8 cellular contexts compared by ENCODE assay signal in the genomic region with DNA sequence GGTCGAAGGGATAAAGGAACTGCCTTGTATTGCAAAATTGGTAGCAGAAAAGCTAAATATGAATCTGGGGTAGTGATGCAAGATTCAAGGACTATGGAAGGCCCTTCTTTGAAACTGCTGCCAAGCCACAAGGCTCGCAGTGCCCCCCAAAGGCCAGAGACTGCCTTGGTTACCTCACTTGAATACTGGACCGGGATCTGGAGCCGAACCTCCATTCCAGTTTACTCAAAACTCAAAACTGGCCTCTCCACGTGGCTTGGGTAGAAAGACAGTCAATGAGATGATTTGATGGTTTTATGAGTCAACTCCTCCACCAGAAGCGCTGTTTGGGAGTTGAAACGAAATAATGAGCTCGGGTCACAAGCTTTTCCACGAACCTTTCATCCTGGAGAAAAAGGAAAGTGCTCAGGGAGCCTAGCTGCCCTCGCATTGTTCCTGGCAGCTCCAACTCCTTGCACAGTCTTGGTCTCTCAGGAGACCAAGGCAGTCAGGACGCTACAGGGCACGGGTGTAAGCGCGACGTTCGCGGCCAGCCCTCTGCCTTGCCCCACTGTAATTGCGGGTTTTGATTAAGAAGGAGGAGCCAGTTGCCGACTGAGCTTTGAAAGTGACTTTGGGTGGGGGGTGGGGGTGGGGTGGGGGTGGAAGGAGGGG. TPM values are rescaled to one million over a fixed set of nuclear protein-coding genes. Genes with fewer than 3 reads are reported as not detected.
DNase-seq lines count a peak whose midpoint lies in the region; ATAC-seq and TF ChIP-seq lines count a peak whose summit lies in the region.

No MANE protein-coding gene starts in this region.

- ATAC-seq in IMR-90 (ENCODE audit: low read depth): peak; percentile 41
- peak; percentile 12 to 20 (median 14) for ATAC-seq in T-cell (replicated peaks in 1 of 4)
- peak; percentile 46 for ATAC-seq in stimulated activated memory B cell treated with anti-CD40 and anti-IgM and Interleukin-4, amounts not matched to agents 10 μg/mL and 1 μg/mL and 100 μg/mL, for 72 hours
- ATAC-seq in HG02623 (IDR thresholded peaks at IDR 0.05; ENCODE audit: unreplicated experiment): no peak

- H2AFZ ChIP-seq in IMR-90 (replicated peaks; ENCODE audit: low read length, poor library complexity): peak overlapping the region; percentile 85

- H4K20me1 ChIP-seq in BLaER1 (peaks cover 40% of the 10 kb centered on the region), IMR-90 (ENCODE audit: insufficient read depth, low read length) (no peaks in the 10 kb centered on the region)

- H3K9me1 ChIP-seq in IMR-90 (ENCODE audit: insufficient read depth, low read length): no peaks in the 10 kb centered on the region

- H2BK20ac ChIP-seq in IMR-90 (ENCODE audit: low read depth, low read length): no peak overlapping the region

- H4K8ac ChIP-seq in IMR-90 (ENCODE audit: low read depth in 2 of 2, low read length in 2 of 2): no peak overlapping the region

- BruUV-seq in IMR-90 (replicated peaks; lab: Mats Ljungman, UMichigan): no TSS peak

- in situ Hi-C loops in IMR-90 (cut with MboI; ENCODE audit: low sequenced_read_pairs): no loop called here

- H2AK5ac ChIP-seq in IMR-90 (ENCODE audit: low read depth, low read length): no peak overlapping the region

- H3K27ac Mint-ChIP-seq in T-cell: peak overlapping the region; percentile 94 to 99
- peak overlapping the region; percentile 97 for H3K27ac Mint-ChIP-seq in stimulated activated memory B cell treated with anti-CD40 and anti-IgM and Interleukin-4, amounts not matched to agents 10 μg/mL and 1 μg/mL and 100 μg/mL, for 72 hours

- H3K56ac ChIP-seq in IMR-90 (ENCODE audit: extremely low read depth, insufficient read depth, low read length): no peak overlapping the region

- H3K4me2 ChIP-seq in BLaER1 (peak overlapping the region; percentile 95), IMR-90 (ENCODE audit: low read depth, low read length) (peak overlapping the region; percentile 94)

- intact Hi-C loops in IMR-90 (cut with micrococcal nuclease): no loop called here

- H2AK9ac ChIP-seq in IMR-90 (replicated peaks; ENCODE audit: low read depth, low read length, poor library complexity): no peak overlapping the region

- H3K18ac ChIP-seq in IMR-90 (ENCODE audit: low read depth, low read length): no peak overlapping the region

- peaks cover 24% of the 10 kb centered on the region for H3K36me3 Mint-ChIP-seq in T-cell
- peaks cover 26% of the 10 kb centered on the region for H3K36me3 Mint-ChIP-seq in stimulated activated memory B cell treated with anti-CD40 and anti-IgM and Interleukin-4, amounts not matched to agents 10 μg/mL and 1 μg/mL and 100 μg/mL, for 72 hours

- POLR2A ChIA-PET in IMR-90 (lab: Charles Lee; ENCODE audit: unreplicated experiment) (no interaction called here), T-cell (lab: Charles Lee) (interaction anchor here (0.6 to 5.1 kb wide), 10 partner anchors 10 to 349 kb away, joined by 3 to 56 read pairs (median 4); no protein-coding TSS in a partner anchor)

- H3K27ac ChIP-seq in BLaER1: peak overlapping the region; percentile 94
- H3K27ac ChIP-seq in IMR-90 (ENCODE audit: insufficient read depth, low read length): no peak overlapping the region

- CTCF ChIA-PET in IMR-90 (lab: Yijun Ruan, JAX): no interaction called here
- CTCF ChIA-PET in T-cell (lab: Charles Lee): interaction anchor here (0.7 to 4.9 kb wide), 19 partner anchors 10 to 277 kb away, joined by 3 to 50 read pairs (median 4); no protein-coding TSS in a partner anchor

- no peak for TF ChIP-seq RAD21 in IMR-90 (IDR thresholded peaks at IDR 0.05; ENCODE audit: low read length)

- no peak overlapping the region for H3K14ac ChIP-seq in IMR-90 (replicated peaks; ENCODE audit: low read depth, low read length)

- H2BK120ac ChIP-seq in IMR-90 (ENCODE audit: low read depth, low read length): no peak overlapping the region

- H3K4ac ChIP-seq in IMR-90 (ENCODE audit: low read depth, low read length): no peak overlapping the region

- H3K9ac ChIP-seq in BLaER1 (peak overlapping the region; percentile 89), IMR-90 (ENCODE audit: low read depth, low read length) (no peak overlapping the region)

- TF ChIP-seq POLR2A in GM19193 (IDR thresholded peaks at IDR 0.05; ENCODE audit: extremely low read depth, insufficient read depth, insufficient read length) (peak; percentile 78), IMR-90 (IDR thresholded peaks at IDR 0.05; ENCODE audit: low read depth, low read length) (no peak)

- peaks cover 61 to 73% (median 62%) of the 10 kb centered on the region in 3 donors for H3K4me1 Mint-ChIP-seq in T-cell
- peaks cover 42% of the 10 kb centered on the region for H3K4me1 Mint-ChIP-seq in stimulated activated memory B cell treated with anti-CD40 and anti-IgM and Interleukin-4, amounts not matched to agents 10 μg/mL and 1 μg/mL and 100 μg/mL, for 72 hours

- H4K5ac ChIP-seq in IMR-90 (ENCODE audit: low read depth, low read length): no peak overlapping the region

- H3K9me3 ChIP-seq in BLaER1: no peaks in the 10 kb centered on the region
- H3K9me3 ChIP-seq in IMR-90 (ENCODE audit: control insufficient read depth, insufficient read depth, low read length): no peaks in the 10 kb centered on the region

- peak overlapping the region; percentile 86 to 99 (median 88) for H3K4me3 Mint-ChIP-seq in T-cell
- H3K4me3 Mint-ChIP-seq in stimulated activated memory B cell treated with anti-CD40 and anti-IgM and Interleukin-4, amounts not matched to agents 10 μg/mL and 1 μg/mL and 100 μg/mL, for 72 hours: peak overlapping the region; percentile 98

- TF ChIP-seq CTCF in IMR-90 (conservative IDR thresholded peaks at IDR 0.05; ENCODE audit: low read depth, low read length): no peak

- DNase-seq in IMR-90: no peak
- peak in 13 of 34 experiments; percentile 4 to 37 (median 16) for DNase-seq in T-cell
- DNase-seq in dermis microvascular lymphatic vessel endothelial cell (ENCODE audit: low read depth in 2 of 2): peak; percentile 30 to 69
- DNase-seq in lung microvascular endothelial cell (ENCODE audit: low read depth in 2 of 2): peak; percentile 66 to 68

- H3K79me1 ChIP-seq in IMR-90 (ENCODE audit: low read depth in 1 of 2, low read length in 2 of 2): no peaks in the 10 kb centered on the region

- H3K27me3 ChIP-seq in BLaER1 (no peaks in the 10 kb centered on the region), IMR-90 (ENCODE audit: control insufficient read depth, insufficient read depth, low read length) (peaks cover 26% of the 10 kb centered on the region)

- H3K27me3 Mint-ChIP-seq in T-cell: no peaks in the 10 kb centered on the region
- no peaks in the 10 kb centered on the region for H3K27me3 Mint-ChIP-seq in stimulated activated memory B cell treated with anti-CD40 and anti-IgM and Interleukin-4, amounts not matched to agents 10 μg/mL and 1 μg/mL and 100 μg/mL, for 72 hours

- 8% methylated on average over 5 of the region's 19 CpGs; no CpG with 5 or more reads in 1 of the 2 experiments for WGBS in IMR-90 (ENCODE audit: extremely low coverage in 2 of 2, insufficient read length in 1 of 2), 2 experiments

- dilution Hi-C loops in IMR-90 (cut with HindIII; ENCODE audit: low sequenced_read_pairs, unreplicated experiment): no loop called here

- peaks cover 26% of the 10 kb centered on the region for H3K36me3 ChIP-seq in BLaER1
- no peaks in the 10 kb centered on the region for H3K36me3 ChIP-seq in IMR-90 (ENCODE audit: control insufficient read depth, insufficient read depth, low read length)

- peak overlapping the region; percentile 73 for H3K4me3 ChIP-seq in BLaER1
- H3K4me3 ChIP-seq in IMR-90 (ENCODE audit: insufficient read depth, low read depth, low read length): peak overlapping the region; percentile 45; the same call in 1 of the 2 replicates

- H3K9me3 Mint-ChIP-seq in T-cell: no peaks in the 10 kb centered on the region
- H3K9me3 Mint-ChIP-seq in stimulated activated memory B cell treated with anti-CD40 and anti-IgM and Interleukin-4, amounts not matched to agents 10 μg/mL and 1 μg/mL and 100 μg/mL, for 72 hours: no peaks in the 10 kb centered on the region

- no peak overlapping the region for H2BK15ac ChIP-seq in IMR-90 (ENCODE audit: low read depth, low read length)

- no peak overlapping the region for H3K23ac ChIP-seq in IMR-90 (ENCODE audit: low read depth, low read length)

- H2BK5ac ChIP-seq in IMR-90 (ENCODE audit: low read depth, low read length, poor library complexity, severe bottlenecking): no peak overlapping the region

- H3K4me1 ChIP-seq in BLaER1: peaks cover 37% of the 10 kb centered on the region
- H3K4me1 ChIP-seq in IMR-90 (ENCODE audit: control insufficient read depth, insufficient read depth, low read length): no peaks in the 10 kb centered on the region

- no peak overlapping the region for H4K91ac ChIP-seq in IMR-90 (ENCODE audit: insufficient read depth, low read depth, low read length)

TF ChIP-seq in IMR-90, 13 proteins besides CTCF, POLR2A, EP300 and RAD21:
- TF ChIP-seq CEBPB (IDR thresholded peaks at IDR 0.05; ENCODE audit: low read depth, low read length) (no peak), NFE2L2 (IDR thresholded peaks at IDR 0.05; ENCODE audit: low read depth, low read length) (no peak), RCOR1 (IDR thresholded peaks at IDR 0.05; ENCODE audit: insufficient replicate concordance, low read length) (no peak), BHLHE40 (IDR thresholded peaks at IDR 0.05; ENCODE audit: low read depth, low read length) (no peak), RFX5 (IDR thresholded peaks at IDR 0.05; ENCODE audit: low read depth, low read length) (no peak), MXI1 (IDR thresholded peaks at IDR 0.05; ENCODE audit: borderline replicate concordance, low read depth, low read length) (no peak), USF2 (IDR thresholded peaks at IDR 0.05; ENCODE audit: low read depth, low read length) (no peak), MAFK (IDR thresholded peaks at IDR 0.05; ENCODE audit: low read depth, low read length) (no peak), CHD1 (IDR thresholded peaks at IDR 0.05; ENCODE audit: low read depth, low read length) (no peak), MAZ (IDR thresholded peaks at IDR 0.05; ENCODE audit: borderline replicate concordance, low read depth, low read length) (no peak)
TF ChIP-seq in IMR-90: peak in this region for 0.

RNA-seq across cellular contexts. Expression of gene ST8SIA4, which starts 2.8 kb away (rescaled TPM):
- total RNA-seq in IMR-90 (2012; rRNA removed) (under 0.01 and 0.18 TPM in 2 replicates), T-cell (10 to 100 TPM; 27.0 to 36.9 (median 28.8) TPM), dermis microvascular lymphatic vessel endothelial cell (4.8 and 7.2 TPM in 2 replicates), lung microvascular endothelial cell (3.0 and 6.5 TPM in 2 replicates)
- polyA plus RNA-seq in IMR-90 (2012; rRNA removed): 0.01 and 0.02 TPM in 2 replicates
- polyA plus RNA-seq in IMR-90 (2012; cell fraction: cytosol; rRNA removed): 0.02 TPM in 1 of 2 replicates, not detected in the other
- 0.01 TPM in 1 of 2 replicates, not detected in the other for polyA plus RNA-seq in IMR-90 (2012; cell fraction: nucleus; rRNA removed; ENCODE audit: low replicate concordance)
